Comparison of ENCODE assay signal across 23 cellular contexts in genomic region chr18:24678626-24679025, GRCh38.
"Had no signal": no experiment of that assay in that cellular context is flagged by ENCODE, and none has a peak within 500 bp of the region (broad histone marks: within the 10 kb centered on the region; RNA-seq: fewer than 3 reads in every experiment).

No MANE protein-coding gene starts in this region.

- H3K27ac Mint-ChIP-seq: activated CD8-positive, alpha-beta T cell treated with anti-CD3 and anti-CD28 coated beads, Interleukin-2, amount 10 ng/mL, durations not matched to agents 7 days and 5 days; activated naive CD4-positive, alpha-beta T cell treated with anti-CD3 and anti-CD28 coated beads, Interleukin-2, amount 50 U/mL, for 24 hours; T-helper 17 cell; WTC11 had no signal

- H3K4me3 ChIP-seq: breast epithelium, PC-9 had no signal

- H3K4me3 Mint-ChIP-seq: activated CD8-positive, alpha-beta T cell treated with anti-CD3 and anti-CD28 coated beads, Interleukin-2, amount 10 ng/mL, durations not matched to agents 7 days and 5 days; activated naive CD4-positive, alpha-beta T cell treated with anti-CD3 and anti-CD28 coated beads, Interleukin-2, amount 50 U/mL, for 24 hours; T-helper 17 cell; WTC11 had no signal

- ATAC-seq: activated CD8-positive, alpha-beta T cell treated with anti-CD3 and anti-CD28 coated beads, Interleukin-2, amount 10 ng/mL, durations not matched to agents 7 days and 5 days; T-helper 17 cell; WTC11 had no signal

- H3K9me3 Mint-ChIP-seq: activated naive CD4-positive, alpha-beta T cell treated with anti-CD3 and anti-CD28 coated beads, Interleukin-2, amount 50 U/mL, for 24 hours had no signal

- H3K36me3 ChIP-seq: breast epithelium had no signal

- H3K27me3 ChIP-seq: breast epithelium had no signal

- H3K36me3 Mint-ChIP-seq: activated naive CD4-positive, alpha-beta T cell treated with anti-CD3 and anti-CD28 coated beads, Interleukin-2, amount 50 U/mL, for 24 hours; WTC11 had no signal

- DNase-seq: activated CD4-positive, alpha-beta T cell treated with anti-CD3 and anti-CD28 coated beads for 48 hours; activated CD4-positive, alpha-beta T cell treated with anti-CD3 and anti-CD28 coated beads, Interleukin-2, amount 50 U/mL, for 4 hours; activated CD4-positive, CD25-positive, alpha-beta regulatory T cell treated with anti-CD3 and anti-CD28 coated beads, Interleukin-2, amount 50 U/mL, for 72 hours; activated CD8-positive, alpha-beta memory T cell treated with anti-CD3 and anti-CD28 coated beads, Interleukin-2, amount 50 U/mL, for 48 hours; activated CD8-positive, alpha-beta T cell treated with anti-CD3 and anti-CD28 coated beads, Interleukin-2, amount 10 ng/mL, durations not matched to agents 7 days and 5 days; activated effector memory CD4-positive, alpha-beta T cell treated with Interleukin-2 at 50 U/mL for 16 hours; activated naive CD4-positive, alpha-beta T cell; activated T-cell treated with anti-CD3 and anti-CD28 coated beads, Interleukin-2, amount 50 U/mL, for 1 hour; aorta; Kasumi-1; MV-4-11; NCI-H1105; NCI-H1436; NCI-H1694 treated with DMSO at 0.1 percent for 48 hours; NCI-H2029 treated with DMSO at 0.1 percent for 48 hours; NCI-H510A treated with DMSO at 0.1 percent for 48 hours; PC-9; SHP77 treated with DMSO at 0.1 percent for 48 hours; T-helper 17 cell; T-helper 9 cell had no signal

- H3K4me1 Mint-ChIP-seq: activated naive CD4-positive, alpha-beta T cell treated with anti-CD3 and anti-CD28 coated beads, Interleukin-2, amount 50 U/mL, for 24 hours; T-helper 17 cell had no signal
